Comparison of ENCODE assay signal across 8 cellular contexts in genomic region chr11:58578136-58578634, GRCh38. TPM values are rescaled to one million over a fixed set of nuclear protein-coding genes. Genes with fewer than 3 reads are reported as not detected.
A peak's percentile ranks its signal among the peaks of the same experiment; 100 is the strongest.
DNase-seq lines count a peak whose midpoint lies in the region; ATAC-seq and TF ChIP-seq lines count a peak whose summit lies in the region.

No MANE protein-coding gene starts in this region.

- H3K36me3 ChIP-seq in Loucy (ENCODE audit: insufficient read depth, low read length): no peaks in the 10 kb centered on the region
- peaks cover 0 to 4% (median 0%) of the 10 kb centered on the region in 3 experiments for H3K36me3 ChIP-seq in naive thymus-derived CD4-positive, alpha-beta T cell (ENCODE audit: control insufficient read depth in 2 of 3, insufficient read depth in 3 of 3, low read length in 3 of 3)

- peaks cover 18% of the 10 kb centered on the region for H3F3A ChIP-seq in Loucy (ENCODE audit: low read depth)

- H3K27me3 ChIP-seq in Loucy (ENCODE audit: insufficient read depth, low read length, poor library complexity, severe bottlenecking): peaks cover 4% of the 10 kb centered on the region
- no peaks in the 10 kb centered on the region for H3K27me3 ChIP-seq in naive thymus-derived CD4-positive, alpha-beta T cell (ENCODE audit: control insufficient read depth in 2 of 2, insufficient read depth in 2 of 2, low read length in 2 of 2)

- DNase-seq in RWPE1 (ENCODE audit: low spot score): peak; percentile 83
- peak; percentile 97 for DNase-seq in activated effector memory CD4-positive, alpha-beta T cell treated with anti-CD3 and anti-CD28 coated beads, Interleukin-2, amount 50 U/mL, for 16 hours
- DNase-seq in fibroblast of peridontal ligament (ENCODE audit: extremely low read depth): peak; percentile 99
- peak in 7 of 9 donors; percentile 92 to 98 (median 97) for DNase-seq in naive thymus-derived CD4-positive, alpha-beta T cell

- H3K4me1 ChIP-seq in Loucy (ENCODE audit: insufficient read depth, low read length, poor library complexity, severe bottlenecking): peaks cover 61% of the 10 kb centered on the region
- peaks cover 42 to 56% of the 10 kb centered on the region in 2 donors for H3K4me1 ChIP-seq in naive thymus-derived CD4-positive, alpha-beta T cell (ENCODE audit: control insufficient read depth in 2 of 2, insufficient read depth in 2 of 2, low read length in 2 of 2)

- H3K27ac ChIP-seq in RWPE1: peak overlapping the region; percentile 100
- peak overlapping the region; percentile 98 for H3K27ac ChIP-seq in naive thymus-derived CD4-positive, alpha-beta T cell (ENCODE audit: low read depth, low read length)

- peak; percentile 58 for ATAC-seq in naive thymus-derived CD4-positive, alpha-beta T cell
- ATAC-seq in stimulated activated memory B cell treated with anti-CD40 and anti-IgM and Interleukin-4, amounts not matched to agents 10 μg/mL and 1 μg/mL and 100 μg/mL, for 72 hours: no peak
- no peak for ATAC-seq in HG02642 (IDR thresholded peaks at IDR 0.05; ENCODE audit: poor library complexity, unreplicated experiment)

- peaks cover 77% of the 10 kb centered on the region for H3K79me2 ChIP-seq in Loucy (ENCODE audit: insufficient read depth, low read length)

- H3K27me3 Mint-ChIP-seq in naive thymus-derived CD4-positive, alpha-beta T cell: peaks cover 0 to 5% (median 0%) of the 10 kb centered on the region in 5 donors
- no peaks in the 10 kb centered on the region for H3K27me3 Mint-ChIP-seq in stimulated activated memory B cell treated with anti-CD40 and anti-IgM and Interleukin-4, amounts not matched to agents 10 μg/mL and 1 μg/mL and 100 μg/mL, for 72 hours

- peak overlapping the region; percentile 24; the same call in 1 of the 2 replicates for H2AFZ ChIP-seq in Loucy (ENCODE audit: low read length)

- H3K36me3 Mint-ChIP-seq in naive thymus-derived CD4-positive, alpha-beta T cell: peaks cover 0 to 28% (median 0%) of the 10 kb centered on the region in 5 donors
- H3K36me3 Mint-ChIP-seq in stimulated activated memory B cell treated with anti-CD40 and anti-IgM and Interleukin-4, amounts not matched to agents 10 μg/mL and 1 μg/mL and 100 μg/mL, for 72 hours: peaks cover 23% of the 10 kb centered on the region

- H3K4me1 Mint-ChIP-seq in naive thymus-derived CD4-positive, alpha-beta T cell: peaks cover 28 to 81% (median 74%) of the 10 kb centered on the region in 7 donors
- peaks cover 68% of the 10 kb centered on the region for H3K4me1 Mint-ChIP-seq in stimulated activated memory B cell treated with anti-CD40 and anti-IgM and Interleukin-4, amounts not matched to agents 10 μg/mL and 1 μg/mL and 100 μg/mL, for 72 hours

- H3K9me2 ChIP-seq in Loucy (replicated peaks; ENCODE audit: low read depth, low read length): no peaks in the 10 kb centered on the region

- peaks cover 0 to 10% (median 0%) of the 10 kb centered on the region in 11 donors for H3K9me3 Mint-ChIP-seq in naive thymus-derived CD4-positive, alpha-beta T cell
- H3K9me3 Mint-ChIP-seq in stimulated activated memory B cell treated with anti-CD40 and anti-IgM and Interleukin-4, amounts not matched to agents 10 μg/mL and 1 μg/mL and 100 μg/mL, for 72 hours: no peaks in the 10 kb centered on the region

- CTCF ChIA-PET in RWPE1 (lab: Yijun Ruan, JAX): interaction anchor here (0.6 to 1.6 kb wide), 3 partner anchors 10 to 210 kb away, joined by 3 to 6 read pairs (median 4); no protein-coding TSS in a partner anchor
- CTCF ChIA-PET in naive thymus-derived CD4-positive, alpha-beta T cell (lab: Charles Lee): interaction anchor here (1.1 to 3.3 kb wide), 6 partner anchors 10 to 54 kb away, joined by 3 to 26 read pairs (median 7); no protein-coding TSS in a partner anchor

- peak overlapping the region; percentile 98 to 100 (median 99) for H3K27ac Mint-ChIP-seq in naive thymus-derived CD4-positive, alpha-beta T cell
- peak overlapping the region; percentile 99 for H3K27ac Mint-ChIP-seq in stimulated activated memory B cell treated with anti-CD40 and anti-IgM and Interleukin-4, amounts not matched to agents 10 μg/mL and 1 μg/mL and 100 μg/mL, for 72 hours

- peak overlapping the region; percentile 97 for H3K4me2 ChIP-seq in Loucy (ENCODE audit: low read depth, low read length, poor library complexity, severe bottlenecking)

- H3K9ac ChIP-seq in Loucy (ENCODE audit: low read depth, low read length, poor library complexity, severe bottlenecking): peak overlapping the region; percentile 99

- no peak for TF ChIP-seq CTCF in Loucy (conservative IDR thresholded peaks at IDR 0.05; ENCODE audit: low read length)
- no peak for TF ChIP-seq CTCF in RWPE1 (conservative IDR thresholded peaks at IDR 0.05; ENCODE audit: low read depth)

- POLR2A ChIA-PET in RWPE1 (lab: Yijun Ruan, JAX; ENCODE audit: low non-redundant PET): no interaction called here
- POLR2A ChIA-PET in naive thymus-derived CD4-positive, alpha-beta T cell (lab: Charles Lee): interaction anchor here (0.5 to 8.6 kb wide), 21 partner anchors 10 to 1253 kb away, joined by 3 to 140 read pairs (median 4); partner anchors contain the start of genes MED19, OSBP, SELENOH and TMX2

- peak overlapping the region; percentile 69 for H3K4me3 ChIP-seq in GM08714 (ENCODE audit: low read length)
- H3K4me3 ChIP-seq in Loucy (ENCODE audit: low read length, poor library complexity, severe bottlenecking): peak overlapping the region; percentile 86
- H3K4me3 ChIP-seq in naive thymus-derived CD4-positive, alpha-beta T cell (ENCODE audit: low read length): peak overlapping the region; percentile 99

- peak overlapping the region; percentile 95 to 100 (median 98) for H3K4me3 Mint-ChIP-seq in naive thymus-derived CD4-positive, alpha-beta T cell
- peak overlapping the region; percentile 97 for H3K4me3 Mint-ChIP-seq in stimulated activated memory B cell treated with anti-CD40 and anti-IgM and Interleukin-4, amounts not matched to agents 10 μg/mL and 1 μg/mL and 100 μg/mL, for 72 hours

- peaks cover 41% of the 10 kb centered on the region for H4K20me1 ChIP-seq in Loucy (ENCODE audit: insufficient read depth, low read length, poor library complexity, severe bottlenecking)

- intact Hi-C loops in naive thymus-derived CD4-positive, alpha-beta T cell (cut with micrococcal nuclease): loop anchor here (1.0 to 10.0 kb wide), 22 partner anchors 53 to 1253 kb away; partner anchors contain the start of genes CLP1 (in 2 of the 2), MED19 (in 2 of the 2), PATL1 (in 2 of the 2) and SELENOH (in 2 of the 2)

- H3K9me3 ChIP-seq in Loucy (ENCODE audit: insufficient read depth, low read depth, low read length): no peaks in the 10 kb centered on the region
- no peaks in the 10 kb centered on the region for H3K9me3 ChIP-seq in naive thymus-derived CD4-positive, alpha-beta T cell (ENCODE audit: control insufficient read depth in 2 of 3, low read length in 3 of 3)

RNA-seq across cellular contexts. Expression of gene ZFP91, which starts 0.7 kb away (rescaled TPM):
- total RNA-seq in naive thymus-derived CD4-positive, alpha-beta T cell: 10 to 100 TPM; 36.9 to 53.8 (median 40.9) TPM
- 1 to 10 TPM; 6.5 to 7.2 TPM for polyA plus RNA-seq in naive thymus-derived CD4-positive, alpha-beta T cell

RNA-seq across cellular contexts. Expression of gene LPXN, which starts 2.5 kb away (rescaled TPM):
- 100 to 1,000 TPM in 3 of 5 experiments, 10 to 100 TPM in 2; 58.2 to 147 (median 142) TPM for total RNA-seq in naive thymus-derived CD4-positive, alpha-beta T cell
- 100 to 1,000 TPM; 169 to 215 TPM for polyA plus RNA-seq in naive thymus-derived CD4-positive, alpha-beta T cell

RNA-seq across cellular contexts. Expression of gene CNTF, which starts 44.3 kb away (rescaled TPM):
- 1 to 10 TPM; 2.9 to 4.9 (median 4.0) TPM for total RNA-seq in naive thymus-derived CD4-positive, alpha-beta T cell
- under 1 TPM in 1 of 2 donors, not detected in 1; 0.10 TPM for polyA plus RNA-seq in naive thymus-derived CD4-positive, alpha-beta T cell
